16 cellular contexts compared by ENCODE assay signal in genomic region chr12:26197832-26198231, GRCh38. TPM values are rescaled to one million over a fixed set of nuclear protein-coding genes. Genes with fewer than 3 reads are reported as not detected.
DNase-seq lines count a peak whose midpoint lies in the region; ATAC-seq and TF ChIP-seq lines count a peak whose summit lies in the region.
"Had no signal": no experiment of that assay in that cellular context is flagged by ENCODE, and none has a peak within 500 bp of the region (broad histone marks: within the 10 kb centered on the region; RNA-seq: fewer than 3 reads in every experiment).

No MANE protein-coding gene starts in this region.

- H3K4me1 ChIP-seq in adrenal gland (replicated peaks in 1 of 2) (peaks cover 0 to 10% of the 10 kb centered on the region in 2 donors), tibial artery (peaks cover 0 to 40% (median 30%) of the 10 kb centered on the region in 4 donors)

- H3K4me3 ChIP-seq in adrenal gland (no peak overlapping the region), tibial artery (no peak overlapping the region)
- H3K4me3 ChIP-seq: cardiac muscle cell had no signal

- no peaks in the 10 kb centered on the region for H3K9me3 ChIP-seq in adrenal gland (replicated peaks in 1 of 3)
- H3K9me3 ChIP-seq in tibial artery, result no peaks in the 10 kb centered on the region

- no peak for TF ChIP-seq CTCF in adrenal gland (IDR thresholded peaks at IDR 0.05)
- TF ChIP-seq CTCF in tibial artery (IDR thresholded peaks at IDR 0.05), result no peak

- WGBS in adrenal gland, 4 donors, result 79 to 87% (median 81%) methylated on average over 2 to 3 of the region's 3 CpGs

- H3K36me3 ChIP-seq in adrenal gland (replicated peaks in 1 of 2) (no peaks in the 10 kb centered on the region), tibial artery (no peaks in the 10 kb centered on the region)
- H3K36me3 ChIP-seq: cardiac muscle cell had no signal

- peak; percentile 27 for DNase-seq in NCI-H748 (lab: John Stamatoyannopoulos, UW; ENCODE audit: unreplicated experiment)
- no peak for DNase-seq in NCI-H748 treated with DMSO at 0.1 percent for 48 hours (lab: John Stamatoyannopoulos, UW)
- peak in 5 of 7 donors; percentile 24 to 66 (median 27) for DNase-seq in adrenal gland
- DNase-seq in tibial artery, result no peak
- DNase-seq in activated CD8-positive, alpha-beta memory T cell treated with anti-CD3 and anti-CD28 coated beads for 24 hours, result no peak
- DNase-seq: activated naive CD4-positive, alpha-beta T cell; CD8-positive, alpha-beta memory T cell; KBM-7; kidney glomerular epithelial cell; NCI-H2029; stimulated activated CD4-positive, alpha-beta T cell treated with anti-CD3 and anti-CD28 coated beads, Interleukin-2, amount 100 ng/mL, for 48 hours had no signal

- TF ChIP-seq POLR2A in adrenal gland (IDR thresholded peaks at IDR 0.05), result no peak

- no peaks in the 10 kb centered on the region for H3K27me3 ChIP-seq in adrenal gland
- no peaks in the 10 kb centered on the region for H3K27me3 ChIP-seq in layer of hippocampus (ENCODE audit: control insufficient read depth, insufficient read depth, low read length)
- no peaks in the 10 kb centered on the region for H3K27me3 ChIP-seq in tibial artery

- intact Hi-C loops in adrenal gland (cut with DNase I) (no loop called here), tibial artery (cut with DNase I; ENCODE audit: low total_unique reads) (loop anchor here (2.0 to 5.0 kb wide), 2 partner anchors 45 to 74 kb away; no protein-coding TSS in a partner anchor)

- no peak for ATAC-seq in HG02938 (IDR thresholded peaks at IDR 0.05; ENCODE audit: unreplicated experiment)
- ATAC-seq in GM19328 (IDR thresholded peaks at IDR 0.05; ENCODE audit: unreplicated experiment), result no peak

- H3K27ac ChIP-seq in adrenal gland, result no peak overlapping the region
- H3K27ac ChIP-seq in layer of hippocampus (ENCODE audit: low read depth, low read length), result peak overlapping the region; percentile 3
- H3K27ac ChIP-seq in tibial artery, result peak overlapping the region; percentile 87 to 92
- H3K27ac ChIP-seq: cardiac muscle cell had no signal

RNA-seq across cellular contexts. Expression of gene SSPN, which starts 2.5 kb away (rescaled TPM):
- total RNA-seq in adrenal gland, result 10 to 100 TPM in 7 of 8 donors, 1 to 10 TPM in 1; 8.2 to 47.8 (median 26.5) TPM
- polyA plus RNA-seq in adrenal gland, result 1 to 10 TPM; 3.3 to 7.8 (median 3.7) TPM
- total RNA-seq: activated CD8-positive, alpha-beta memory T cell treated with anti-CD3 and anti-CD28 coated beads for 36 hours; CD8-positive, alpha-beta memory T cell had no signal
- polyA plus RNA-seq: CD8-positive, alpha-beta memory T cell had no signal

Comparison
In these comparisons a context has a peak if more than half of its experiments do, and no peak if none do; other contexts are left out.
1. DNase-seq: peak in NCI-H748 (single experiment) and adrenal gland (5 of 7); none in NCI-H748 treated with DMSO at 0.1 percent for 48 hours (single experiment), tibial artery (0 of 2) and activated CD8-positive, alpha-beta memory T cell treated with anti-CD3 and anti-CD28 coated beads for 24 hours (single experiment).
2. H3K27ac ChIP-seq: peak in layer of hippocampus (single experiment) and tibial artery (2 of 2); none in adrenal gland (0 of 5).